Comparison of ENCODE assay signal across 22 cellular contexts in genomic region chr16:86367291-86368072, GRCh38.
"Had no signal": no experiment of that assay in that cellular context is flagged by ENCODE, and none has a peak within 500 bp of the region (broad histone marks: within the 10 kb centered on the region; RNA-seq: fewer than 3 reads in every experiment).

No MANE protein-coding gene starts in this region.

- H3K36me3 ChIP-seq: brain microvascular endothelial cell, gastrocnemius medialis, heart right ventricle, left ventricle myocardium inferior, prostate gland, thoracic aorta had no signal

- H3K4me1 Mint-ChIP-seq: activated CD4-positive, alpha-beta T cell treated with anti-CD3 and anti-CD28 coated beads, Interleukin-2, amount 10 ng/mL, durations not matched to agents 24 days and 14 days; activated naive CD4-positive, alpha-beta T cell treated with anti-CD3 and anti-CD28 coated beads, Interleukin-2, amount 10 ng/mL, durations not matched to agents 7 days and 5 days; activated naive CD8-positive, alpha-beta T cell treated with anti-CD3 and anti-CD28 coated beads, Interleukin-2, amount 50 U/mL, for 24 hours; immature natural killer cell; naive B cell had no signal

- H3K27me3 ChIP-seq: brain microvascular endothelial cell had no signal

- H3K4me3 Mint-ChIP-seq: activated CD4-positive, alpha-beta T cell treated with anti-CD3 and anti-CD28 coated beads, Interleukin-2, amount 10 ng/mL, durations not matched to agents 24 days and 14 days; activated CD8-positive, alpha-beta T cell treated with anti-CD3 and anti-CD28 coated beads, Interleukin-2, amount 10 ng/mL, durations not matched to agents 7 days and 5 days; activated naive CD4-positive, alpha-beta T cell treated with anti-CD3 and anti-CD28 coated beads, Interleukin-2, amount 10 ng/mL, durations not matched to agents 7 days and 5 days; activated naive CD8-positive, alpha-beta T cell treated with anti-CD3 and anti-CD28 coated beads, Interleukin-2, amount 50 U/mL, for 24 hours; activated T-cell treated with anti-CD3 and anti-CD28 coated beads, Interleukin-2, amount 50 U/mL, for 4 hours; immature natural killer cell; naive B cell; neural crest cell; T-helper 1 cell treated with Interleukin-12 subunit alpha and Interleukin-12 subunit beta and Interleukin-4 antibody, amounts not matched to agents 30 μg/mL and 1 μg/mL, for 36 hours had no signal

- H3K36me3 Mint-ChIP-seq: activated naive CD4-positive, alpha-beta T cell treated with anti-CD3 and anti-CD28 coated beads, Interleukin-2, amount 10 ng/mL, durations not matched to agents 7 days and 5 days; immature natural killer cell had no signal

- H3K4me1 ChIP-seq: gastrocnemius medialis, heart right ventricle, left ventricle myocardium inferior, prostate gland had no signal

- H3K9me3 ChIP-seq: gastrocnemius medialis, heart right ventricle, left ventricle myocardium inferior, prostate gland, thoracic aorta had no signal

- ATAC-seq: activated CD8-positive, alpha-beta T cell treated with anti-CD3 and anti-CD28 coated beads, Interleukin-2, amount 10 ng/mL, durations not matched to agents 7 days and 5 days; activated naive CD8-positive, alpha-beta T cell treated with anti-CD3 and anti-CD28 coated beads, Interleukin-2, amount 50 U/mL, for 24 hours; activated T-cell treated with anti-CD3 and anti-CD28 coated beads, Interleukin-2, amount 50 U/mL, for 4 hours; gastrocnemius medialis; heart right ventricle; right cardiac atrium had no signal

- H3K27ac Mint-ChIP-seq: activated CD4-positive, alpha-beta T cell treated with anti-CD3 and anti-CD28 coated beads, Interleukin-2, amount 10 ng/mL, durations not matched to agents 24 days and 14 days; activated CD8-positive, alpha-beta T cell treated with anti-CD3 and anti-CD28 coated beads, Interleukin-2, amount 10 ng/mL, durations not matched to agents 7 days and 5 days; activated naive CD4-positive, alpha-beta T cell treated with anti-CD3 and anti-CD28 coated beads, Interleukin-2, amount 10 ng/mL, durations not matched to agents 7 days and 5 days; activated naive CD8-positive, alpha-beta T cell treated with anti-CD3 and anti-CD28 coated beads, Interleukin-2, amount 50 U/mL, for 24 hours; immature natural killer cell; naive B cell; T-helper 1 cell treated with Interleukin-12 subunit alpha and Interleukin-12 subunit beta and Interleukin-4 antibody, amounts not matched to agents 30 μg/mL and 1 μg/mL, for 36 hours had no signal

- H3K27ac ChIP-seq: brain microvascular endothelial cell, dorsolateral prefrontal cortex, gastrocnemius medialis, heart right ventricle, left ventricle myocardium inferior, prostate gland, skin epidermis, thoracic aorta had no signal

- H3K4me3 ChIP-seq: dorsolateral prefrontal cortex, gastrocnemius medialis, heart right ventricle, left ventricle myocardium inferior, prostate gland, skin epidermis, thoracic aorta had no signal

- H3K9me3 Mint-ChIP-seq: activated CD4-positive, alpha-beta T cell treated with anti-CD3 and anti-CD28 coated beads, Interleukin-2, amount 10 ng/mL, durations not matched to agents 24 days and 14 days; activated naive CD8-positive, alpha-beta T cell treated with anti-CD3 and anti-CD28 coated beads, Interleukin-2, amount 50 U/mL, for 24 hours; activated T-cell treated with anti-CD3 and anti-CD28 coated beads, Interleukin-2, amount 50 U/mL, for 4 hours; immature natural killer cell; neural crest cell; T-helper 1 cell treated with Interleukin-12 subunit alpha and Interleukin-12 subunit beta and Interleukin-4 antibody, amounts not matched to agents 30 μg/mL and 1 μg/mL, for 36 hours had no signal

- DNase-seq: activated CD4-positive, alpha-beta T cell treated with anti-CD3 and anti-CD28 coated beads, Interleukin-2, amount 10 ng/mL, durations not matched to agents 24 days and 14 days; activated CD8-positive, alpha-beta T cell treated with anti-CD3 and anti-CD28 coated beads, Interleukin-2, amount 10 ng/mL, durations not matched to agents 7 days and 5 days; activated naive CD4-positive, alpha-beta T cell treated with anti-CD3 and anti-CD28 coated beads, Interleukin-2, amount 10 ng/mL, durations not matched to agents 7 days and 5 days; activated naive CD8-positive, alpha-beta T cell treated with anti-CD3 and anti-CD28 coated beads, Interleukin-2, amount 50 U/mL, for 24 hours; activated T-cell treated with anti-CD3 and anti-CD28 coated beads, Interleukin-2, amount 50 U/mL, for 4 hours; brain microvascular endothelial cell; central memory CD4-positive, alpha-beta T cell; dorsolateral prefrontal cortex; gastrocnemius medialis; heart right ventricle; immature natural killer cell; kidney glomerular epithelial cell; left ventricle myocardium inferior; mammary epithelial cell; naive B cell; right cardiac atrium; stimulated activated CD4-positive, alpha-beta T cell treated with anti-CD3 and anti-CD28 coated beads, Interleukin-4, amount 100 ng/mL, for 1 hour had no signal
